In the genomic region with DNA sequence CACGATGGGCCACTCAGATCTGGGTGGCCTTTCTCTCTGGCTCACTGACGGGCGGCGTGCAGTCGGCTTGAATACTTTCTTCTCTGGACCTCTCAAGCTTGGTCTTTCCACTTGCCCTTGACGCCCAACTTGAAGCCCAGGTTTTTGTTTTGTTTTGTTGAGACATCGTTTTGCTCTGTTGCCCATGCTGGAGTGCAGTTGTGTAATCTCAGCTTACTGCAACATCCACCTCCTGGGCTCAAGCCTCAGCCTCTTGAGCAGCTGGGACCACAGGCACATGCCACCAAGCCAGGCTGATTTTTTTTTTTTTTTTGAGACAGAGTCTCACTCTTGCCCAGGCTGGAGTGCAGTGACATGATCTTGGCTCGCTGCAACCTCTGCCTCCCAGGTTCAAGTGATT, we compare ENCODE assay signal across 17 cellular contexts. TPM values are rescaled to one million over a fixed set of nuclear protein-coding genes. Genes with fewer than 3 reads are reported as not detected.
"Had no signal": no experiment of that assay in that cellular context is flagged by ENCODE, and none has a peak within 500 bp of the region (broad histone marks: within the 10 kb centered on the region; RNA-seq: fewer than 3 reads in every experiment).

No MANE protein-coding gene starts in this region.

- H3K27me3 ChIP-seq: brain microvascular endothelial cell, hepatocyte, ovary, tibial nerve had no signal

- H3K4me2 ChIP-seq: hepatocyte had no signal

- H3K4me1 ChIP-seq: tibial nerve had no signal

- H3K36me3 Mint-ChIP-seq: activated CD4-positive, alpha-beta memory T cell treated with anti-CD3 and anti-CD28 coated beads for 36 hours; activated naive CD8-positive, alpha-beta T cell treated with anti-CD3 and anti-CD28 coated beads for 36 hours had no signal

- H3K9me3 ChIP-seq: ovary, tibial nerve had no signal

- H3K9me3 Mint-ChIP-seq: activated CD4-positive, alpha-beta memory T cell treated with anti-CD3 and anti-CD28 coated beads for 36 hours; activated naive CD8-positive, alpha-beta T cell treated with anti-CD3 and anti-CD28 coated beads for 36 hours; endodermal cell; neural crest cell had no signal

- H3K27ac Mint-ChIP-seq: activated CD4-positive, alpha-beta memory T cell treated with anti-CD3 and anti-CD28 coated beads for 36 hours; activated naive CD8-positive, alpha-beta T cell treated with anti-CD3 and anti-CD28 coated beads for 36 hours; endodermal cell had no signal

- H3K27me3 Mint-ChIP-seq: activated CD4-positive, alpha-beta memory T cell treated with anti-CD3 and anti-CD28 coated beads for 36 hours had no signal

- H3K4me1 Mint-ChIP-seq: endodermal cell had no signal

- H3K27ac ChIP-seq: brain microvascular endothelial cell, hepatocyte, ovary, skin epidermis, tibial nerve had no signal

- H3K36me3 ChIP-seq: brain microvascular endothelial cell, ovary, tibial nerve had no signal

- H3K4me3 ChIP-seq: hepatocyte, ovary, skin epidermis, tibial nerve had no signal

- H2AFZ ChIP-seq: hepatocyte had no signal

- H3K79me2 ChIP-seq: hepatocyte had no signal

- DNase-seq: activated CD4-positive, alpha-beta memory T cell treated with anti-CD3 and anti-CD28 coated beads for 36 hours; activated CD4-positive, alpha-beta T cell treated with anti-CD3 and anti-CD28 coated beads for 1 hour; activated gamma-delta T cell treated with Interleukin-2 at 50 U/mL for 16 hours; activated naive CD8-positive, alpha-beta T cell treated with anti-CD3 and anti-CD28 coated beads for 36 hours; activated T-cell treated with anti-CD3 and anti-CD28 coated beads, Interleukin-2, amount 50 U/mL, for 48 hours; brain microvascular endothelial cell; cerebellar nuclear complex; endodermal cell; erythroblast; ovary; retina had no signal

- H3K4me3 Mint-ChIP-seq: activated CD4-positive, alpha-beta memory T cell treated with anti-CD3 and anti-CD28 coated beads for 36 hours; activated naive CD8-positive, alpha-beta T cell treated with anti-CD3 and anti-CD28 coated beads for 36 hours; endodermal cell; neural crest cell had no signal

RNA-seq across cellular contexts. Expression of gene DNAI2, which starts 29.3 kb away (rescaled TPM):
- total RNA-seq: activated naive CD8-positive, alpha-beta T cell treated with anti-CD3 and anti-CD28 coated beads for 36 hours; endodermal cell; hepatocyte; neural crest cell had no signal
- polyA plus RNA-seq: hepatocyte had no signal

RNA-seq across cellular contexts. Expression of gene BTBD17, which starts 58.4 kb away (rescaled TPM):
- total RNA-seq: activated CD4-positive, alpha-beta memory T cell treated with anti-CD3 and anti-CD28 coated beads for 36 hours; activated naive CD8-positive, alpha-beta T cell treated with anti-CD3 and anti-CD28 coated beads for 36 hours; dermis microvascular lymphatic vessel endothelial cell; kidney; ovary; tibial nerve had no signal
- polyA plus RNA-seq: ovary had no signal
